ENCODE assay signal across 1 cellular context in the genomic region with DNA sequence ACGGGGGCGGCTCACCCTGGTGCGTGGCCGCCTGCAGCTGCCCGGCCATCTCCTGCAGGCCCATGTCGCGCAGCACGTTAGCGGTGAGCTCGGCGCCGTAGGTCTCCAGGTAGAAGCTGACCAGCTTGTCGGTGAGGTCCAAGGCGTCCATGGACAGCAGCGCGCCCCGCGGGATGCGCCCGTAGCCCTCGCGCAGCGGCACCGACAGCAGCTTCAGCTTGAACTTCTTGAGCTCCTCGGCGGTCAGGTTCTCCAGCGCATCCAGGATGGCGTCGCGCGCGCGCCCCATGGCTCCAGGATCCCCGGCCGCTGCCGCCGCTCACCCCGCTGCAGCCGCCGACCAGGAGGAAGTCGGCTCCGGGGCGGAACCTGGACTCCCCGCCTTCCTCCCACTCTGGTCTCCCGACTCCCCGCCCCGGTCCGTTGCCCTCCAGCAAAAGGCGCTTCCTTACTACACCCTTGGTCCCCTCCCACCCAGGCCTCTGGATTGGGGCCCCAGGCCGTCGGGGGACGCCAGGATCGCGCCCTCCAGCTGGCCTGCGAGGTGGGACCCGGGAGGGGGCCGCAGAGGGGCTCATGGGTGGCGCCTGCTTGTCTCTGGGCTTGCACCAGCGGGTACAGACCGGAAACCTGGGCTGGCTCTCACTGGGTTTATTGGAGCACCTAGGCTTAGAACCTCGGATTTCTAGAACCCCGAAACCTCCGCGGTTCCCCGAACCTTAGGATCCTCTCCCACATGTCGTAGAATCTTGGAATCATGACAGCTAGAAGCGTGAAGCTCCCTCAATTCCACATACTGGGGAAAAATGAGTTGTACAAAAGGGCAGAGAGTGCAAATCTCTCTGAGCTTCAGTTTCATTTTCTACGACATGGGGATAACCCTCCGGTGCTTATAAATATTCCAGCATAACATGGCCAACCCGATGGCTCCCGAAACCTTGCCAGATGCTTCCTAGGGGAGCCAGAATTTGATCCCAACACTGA.
TF ChIP-seq lines count a peak whose summit lies in the region.

PYCARD (minus strand) TSS at position 359 of the 984 bp plus-strand sequence; CDS start at position 289, 70 bp downstream.

TF ChIP-seq in H1, 55 proteins besides CTCF, POLR2A, EP300 and RAD21:
- TF ChIP-seq PHF8 (conservative IDR thresholded peaks at IDR 0.05; ENCODE audit: low read depth, low read length) (peak; percentile 38; the same call in 1 of the 2 replicates), CEBPB (IDR thresholded peaks at IDR 0.05; ENCODE audit: low read depth, low read length) (no peak), KDM4A (IDR thresholded peaks at IDR 0.05; ENCODE audit: low read depth, low read length, severe bottlenecking) (peak; percentile 46), HDAC2 (IDR thresholded peaks at IDR 0.05; ENCODE audit: borderline replicate concordance in 1 of 2, low read depth in 2 of 2, low read length in 2 of 2) (0 out of 4 replicates have a peak, but pooled peaks of 1 of the 2 experiments have one; percentile 11), ATF3 (IDR thresholded peaks at IDR 0.05; ENCODE audit: insufficient read depth, low read depth, low read length) (no peak), KDM5A (IDR thresholded peaks at IDR 0.05; ENCODE audit: low read length) (no peak), KDM1A (IDR thresholded peaks at IDR 0.05; ENCODE audit: borderline replicate concordance, low read length) (peak; percentile 11; the same call in 1 of the 2 replicates), SIN3A (conservative IDR thresholded peaks at IDR 0.05 in 1 of 2, IDR thresholded peaks at IDR 0.05 in 1 of 2; ENCODE audit: low read depth in 1 of 2, low read length in 2 of 2) (0 out of 4 replicates have a peak, but pooled peaks of 1 of the 2 experiments have one; percentile 14), EGR1 (IDR thresholded peaks at IDR 0.05; ENCODE audit: borderline replicate concordance, low read depth, low read length) (no peak)
- TF ChIP-seq, protein P1, sequence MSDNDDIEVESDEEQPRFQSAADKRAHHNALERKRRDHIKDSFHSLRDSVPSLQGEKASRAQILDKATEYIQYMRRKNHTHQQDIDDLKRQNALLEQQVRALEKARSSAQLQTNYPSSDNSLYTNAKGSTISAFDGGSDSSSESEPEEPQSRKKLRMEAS (IDR thresholded peaks at IDR 0.05), result peak; percentile 35; the same call in 1 of the 2 replicates
TF ChIP-seq in H1: peak in this region for 6.
